In genomic region chr4:148935179-148935578, GRCh38 we compare ENCODE assay signal across 35 cellular contexts.
"Had no signal": no experiment of that assay in that cellular context is flagged by ENCODE, and none has a peak within 500 bp of the region (broad histone marks: within the 10 kb centered on the region; RNA-seq: fewer than 3 reads in every experiment).

No MANE protein-coding gene starts in this region.

- H3K36me3 ChIP-seq: adrenal gland, esophagus muscularis mucosa, gastroesophageal sphincter, heart right ventricle, WERI-Rb-1 had no signal

- H3K27me3 ChIP-seq: adrenal gland, body of pancreas, esophagus muscularis mucosa, gastroesophageal sphincter, heart right ventricle had no signal

- H3K27ac ChIP-seq: adrenal gland, body of pancreas, esophagus muscularis mucosa, gastroesophageal sphincter, heart right ventricle, WERI-Rb-1 had no signal

- H3K4me3 Mint-ChIP-seq: activated B cell treated with CpG ODN at 0.5 μM for 24 hours; activated CD4-positive, alpha-beta memory T cell treated with anti-CD3 and anti-CD28 coated beads for 36 hours; activated CD8-positive, alpha-beta memory T cell treated with anti-CD3 and anti-CD28 coated beads, Interleukin-2, amount 10 ng/mL, durations not matched to agents 7 days and 5 days; activated CD8-positive, alpha-beta T cell treated with anti-CD3 and anti-CD28 coated beads, Interleukin-2, amount 10 ng/mL, durations not matched to agents 7 days and 5 days; activated naive CD4-positive, alpha-beta T cell treated with anti-CD3 and anti-CD28 coated beads for 36 hours; activated naive CD4-positive, alpha-beta T cell treated with anti-CD3 and anti-CD28 coated beads, Interleukin-2, amount 50 U/mL, for 24 hours; activated naive CD8-positive, alpha-beta T cell treated with anti-CD3 and anti-CD28 coated beads for 36 hours; activated naive CD8-positive, alpha-beta T cell treated with anti-CD3 and anti-CD28 coated beads, Interleukin-2, amount 50 U/mL, for 24 hours; activated T-helper 1 cell treated with anti-CD3 and anti-CD28 coated beads, Interleukin-12 subunit alpha, Interleukin-12 subunit beta, Interleukin-2, Interleukin-4 antibody, amounts not matched to agents 30 ng/mL and 10 ng/mL and 1 ng/mL, durations not matched to agents 14 hours and 24 hours and 36 hours; effector memory CD8-positive, alpha-beta T cell; T-helper 17 cell; T-helper 2 cell treated with Interferon-gamma antibody and Interleukin-4, amounts not matched to agents 5 μg/mL and 100 μg/mL, for 36 hours had no signal

- H3K27me3 Mint-ChIP-seq: activated B cell treated with CpG ODN at 0.5 μM for 24 hours; activated CD4-positive, alpha-beta memory T cell treated with anti-CD3 and anti-CD28 coated beads for 36 hours; activated naive CD4-positive, alpha-beta T cell treated with anti-CD3 and anti-CD28 coated beads, Interleukin-2, amount 50 U/mL, for 24 hours; activated naive CD8-positive, alpha-beta T cell treated with anti-CD3 and anti-CD28 coated beads for 36 hours; activated naive CD8-positive, alpha-beta T cell treated with anti-CD3 and anti-CD28 coated beads, Interleukin-2, amount 50 U/mL, for 24 hours; effector memory CD8-positive, alpha-beta T cell; T-helper 17 cell had no signal

- H3K4me1 Mint-ChIP-seq: activated CD8-positive, alpha-beta memory T cell treated with anti-CD3 and anti-CD28 coated beads, Interleukin-2, amount 10 ng/mL, durations not matched to agents 7 days and 5 days; activated naive CD4-positive, alpha-beta T cell treated with anti-CD3 and anti-CD28 coated beads, Interleukin-2, amount 50 U/mL, for 24 hours; activated naive CD8-positive, alpha-beta T cell treated with anti-CD3 and anti-CD28 coated beads for 36 hours; activated naive CD8-positive, alpha-beta T cell treated with anti-CD3 and anti-CD28 coated beads, Interleukin-2, amount 50 U/mL, for 24 hours; T-helper 17 cell had no signal

- DNase-seq: activated B cell treated with CpG ODN at 0.5 μM for 24 hours; activated CD4-positive, alpha-beta memory T cell treated with anti-CD3 and anti-CD28 coated beads for 36 hours; activated CD4-positive, alpha-beta T cell treated with anti-CD3 and anti-CD28 coated beads for 48 hours; activated CD4-positive, alpha-beta T cell treated with anti-CD3 and anti-CD28 coated beads, Interleukin-2, amount 50 U/mL, for 1 hour; activated CD8-positive, alpha-beta memory T cell treated with anti-CD3 and anti-CD28 coated beads, Interleukin-2, amount 10 ng/mL, durations not matched to agents 7 days and 5 days; activated CD8-positive, alpha-beta memory T cell treated with anti-CD3 and anti-CD28 coated beads, Interleukin-2, amount 50 U/mL, for 4 hours; activated CD8-positive, alpha-beta T cell treated with anti-CD3 and anti-CD28 coated beads, Interleukin-2, amount 10 ng/mL, durations not matched to agents 7 days and 5 days; activated effector memory CD4-positive, alpha-beta T cell treated with anti-CD3 and anti-CD28 coated beads, Interleukin-2, amount 50 U/mL, for 16 hours; activated naive CD4-positive, alpha-beta T cell treated with anti-CD3 and anti-CD28 coated beads for 36 hours; activated naive CD8-positive, alpha-beta T cell treated with anti-CD3 and anti-CD28 coated beads for 36 hours; activated naive CD8-positive, alpha-beta T cell treated with anti-CD3 and anti-CD28 coated beads, Interleukin-2, amount 50 U/mL, for 24 hours; activated T-cell treated with anti-CD3 and anti-CD28 coated beads, Interleukin-2, amount 50 U/mL, for 1 hour; activated T-cell treated with anti-CD3 and anti-CD28 coated beads, Interleukin-2, amount 50 U/mL, for 48 hours; adrenal gland; amygdala; aorta; body of pancreas; caudate nucleus; cortex of kidney; dermis blood vessel endothelial cell; effector CD4-positive, alpha-beta T cell; effector memory CD8-positive, alpha-beta T cell; erythroblast; foreskin melanocyte; heart right ventricle; T-helper 17 cell; T1000; WERI-Rb-1 had no signal

- H3K36me3 Mint-ChIP-seq: activated CD4-positive, alpha-beta memory T cell treated with anti-CD3 and anti-CD28 coated beads for 36 hours; activated CD8-positive, alpha-beta memory T cell treated with anti-CD3 and anti-CD28 coated beads, Interleukin-2, amount 10 ng/mL, durations not matched to agents 7 days and 5 days; activated naive CD4-positive, alpha-beta T cell treated with anti-CD3 and anti-CD28 coated beads, Interleukin-2, amount 50 U/mL, for 24 hours; activated naive CD8-positive, alpha-beta T cell treated with anti-CD3 and anti-CD28 coated beads for 36 hours had no signal

- H3K4me3 ChIP-seq: adrenal gland, body of pancreas, esophagus muscularis mucosa, gastroesophageal sphincter, heart right ventricle had no signal

- H3K4me1 ChIP-seq: adrenal gland, body of pancreas, esophagus muscularis mucosa, gastroesophageal sphincter, heart right ventricle had no signal

- H3K27ac Mint-ChIP-seq: activated B cell treated with CpG ODN at 0.5 μM for 24 hours; activated CD4-positive, alpha-beta memory T cell treated with anti-CD3 and anti-CD28 coated beads for 36 hours; activated CD8-positive, alpha-beta memory T cell treated with anti-CD3 and anti-CD28 coated beads, Interleukin-2, amount 10 ng/mL, durations not matched to agents 7 days and 5 days; activated CD8-positive, alpha-beta T cell treated with anti-CD3 and anti-CD28 coated beads, Interleukin-2, amount 10 ng/mL, durations not matched to agents 7 days and 5 days; activated naive CD4-positive, alpha-beta T cell treated with anti-CD3 and anti-CD28 coated beads for 36 hours; activated naive CD4-positive, alpha-beta T cell treated with anti-CD3 and anti-CD28 coated beads, Interleukin-2, amount 50 U/mL, for 24 hours; activated naive CD8-positive, alpha-beta T cell treated with anti-CD3 and anti-CD28 coated beads for 36 hours; activated naive CD8-positive, alpha-beta T cell treated with anti-CD3 and anti-CD28 coated beads, Interleukin-2, amount 50 U/mL, for 24 hours; activated T-helper 1 cell treated with anti-CD3 and anti-CD28 coated beads, Interleukin-12 subunit alpha, Interleukin-12 subunit beta, Interleukin-2, Interleukin-4 antibody, amounts not matched to agents 30 ng/mL and 10 ng/mL and 1 ng/mL, durations not matched to agents 14 hours and 24 hours and 36 hours; activated T-helper 2 cell treated with anti-CD3 and anti-CD28 coated beads, Interferon-gamma antibody, Interleukin-2, Interleukin-4, amounts not matched to agents 10 μg/mL and 5 μg/mL and 100 μg/mL, durations not matched to agents 14 hours and 24 hours and 36 hours; effector memory CD8-positive, alpha-beta T cell; T-helper 17 cell; T-helper 2 cell treated with Interferon-gamma antibody and Interleukin-4, amounts not matched to agents 5 μg/mL and 100 μg/mL, for 36 hours had no signal

- H3K9me3 ChIP-seq: adrenal gland, body of pancreas, esophagus muscularis mucosa had no signal

- ATAC-seq: activated CD4-positive, CD25-positive, alpha-beta regulatory T cell treated with anti-CD3 and anti-CD28 coated beads, Interleukin-2, amount 50 U/mL, for 24 hours; activated CD8-positive, alpha-beta memory T cell treated with anti-CD3 and anti-CD28 coated beads, Interleukin-2, amount 10 ng/mL, durations not matched to agents 7 days and 5 days; activated CD8-positive, alpha-beta T cell treated with anti-CD3 and anti-CD28 coated beads, Interleukin-2, amount 10 ng/mL, durations not matched to agents 7 days and 5 days; activated naive CD8-positive, alpha-beta T cell treated with anti-CD3 and anti-CD28 coated beads, Interleukin-2, amount 50 U/mL, for 24 hours; body of pancreas; effector memory CD8-positive, alpha-beta T cell; gastroesophageal sphincter; heart right ventricle; T-helper 17 cell had no signal
